8 cellular contexts compared by ENCODE assay signal in genomic region chr19:47274071-47274890, GRCh38. TPM values are rescaled to one million over a fixed set of nuclear protein-coding genes. Genes with fewer than 3 reads are reported as not detected.
DNase-seq lines count a peak whose midpoint lies in the region; ATAC-seq and FAIRE-seq lines count a peak whose summit lies in the region.

INAFM1 (plus strand) TSS chr19:47274885; CDS start chr19:47274920, 35 bp downstream.

- peak within 1 kb of the TSS; percentile 95 for H3K4me2 ChIP-seq in mesendoderm (ENCODE audit: low read length)

- peak within 1 kb of the TSS; percentile 97 to 100 (median 98) for H3K4me3 Mint-ChIP-seq in CD4-positive, CD25-positive, alpha-beta regulatory T cell

- H2BK120ac ChIP-seq in mesendoderm (ENCODE audit: low read depth, low read length), result no peak within 1 kb of the TSS

- peak within 1 kb of the TSS; percentile 66 for H3K4ac ChIP-seq in mesendoderm (ENCODE audit: low read depth, low read length)

- H3K9ac ChIP-seq in mesendoderm (ENCODE audit: low read length), result peak within 1 kb of the TSS; percentile 99

- H3K36me3 ChIP-seq in CD4-positive, CD25-positive, alpha-beta regulatory T cell (ENCODE audit: control insufficient read depth, insufficient read depth, low read length), result peaks cover 7% of the 10 kb centered on the region
- peaks cover 13% of the 10 kb centered on the region for H3K36me3 ChIP-seq in effector memory CD4-positive, alpha-beta T cell (ENCODE audit: control insufficient read depth, insufficient read depth, low read length)
- H3K36me3 ChIP-seq in mesendoderm (ENCODE audit: control insufficient read depth, insufficient read depth, low read length), result peaks cover 3% of the 10 kb centered on the region

- ATAC-seq in CD4-positive, CD25-positive, alpha-beta regulatory T cell (ENCODE audit: low read depth in 2 of 2), result peak; percentile 70 to 72
- ATAC-seq in GM19455 (IDR thresholded peaks at IDR 0.05; ENCODE audit: unreplicated experiment), result peak; percentile 58

- peaks cover 22% of the 10 kb centered on the region for H3K4me1 ChIP-seq in CD4-positive, CD25-positive, alpha-beta regulatory T cell (ENCODE audit: control insufficient read depth, insufficient read depth, low read length, poor library complexity, severe bottlenecking)
- peaks cover 3% of the 10 kb centered on the region for H3K4me1 ChIP-seq in effector memory CD4-positive, alpha-beta T cell (ENCODE audit: control insufficient read depth, insufficient read depth, low read length, poor library complexity, severe bottlenecking)
- peaks cover 5% of the 10 kb centered on the region for H3K4me1 ChIP-seq in mesendoderm (ENCODE audit: control insufficient read depth, low read depth, low read length)

- H3K27me3 ChIP-seq in CD4-positive, CD25-positive, alpha-beta regulatory T cell (ENCODE audit: control insufficient read depth, insufficient read depth, low read length), result no peaks in the 10 kb centered on the region
- no peaks in the 10 kb centered on the region for H3K27me3 ChIP-seq in effector memory CD4-positive, alpha-beta T cell (replicated peaks; ENCODE audit: control insufficient read depth, insufficient read depth, low read length, poor library complexity, severe bottlenecking)
- H3K27me3 ChIP-seq in mesendoderm (ENCODE audit: insufficient read depth, low read length, poor library complexity), result no peaks in the 10 kb centered on the region

- H3K36me3 Mint-ChIP-seq in CD4-positive, CD25-positive, alpha-beta regulatory T cell, result peaks cover 9% of the 10 kb centered on the region

- no CpG with 5 or more reads among the region's 72 CpGs for WGBS in mesendoderm (ENCODE audit: extremely low coverage, insufficient coverage, low lambda C conversion rate)

- no peaks in the 10 kb centered on the region for H3K79me2 ChIP-seq in mesendoderm (ENCODE audit: control insufficient read depth, insufficient read depth, low read length)

- no peak within 1 kb of the TSS for H2BK15ac ChIP-seq in mesendoderm (replicated peaks; ENCODE audit: low read depth)

- H2BK5ac ChIP-seq in mesendoderm (ENCODE audit: low read length), result peak within 1 kb of the TSS; percentile 92

- H3K9me3 Mint-ChIP-seq in CD4-positive, CD25-positive, alpha-beta regulatory T cell, result peaks cover 0 to 1% (median 0%) of the 10 kb centered on the region in 7 donors

- peaks cover 7% of the 10 kb centered on the region for H3K27me3 Mint-ChIP-seq in CD4-positive, CD25-positive, alpha-beta regulatory T cell

- peak within 1 kb of the TSS; percentile 38 for H2AK5ac ChIP-seq in mesendoderm (ENCODE audit: low read length)

- peak; percentile 92 for FAIRE-seq in HTR-8/SVneo (lab: Jason Lieb, UNC)

- peaks cover 0 to 26% (median 7%) of the 10 kb centered on the region in 4 donors for H3K4me1 Mint-ChIP-seq in CD4-positive, CD25-positive, alpha-beta regulatory T cell

- peak within 1 kb of the TSS; percentile 32 for H3K18ac ChIP-seq in mesendoderm (ENCODE audit: low read length)

- H3K56ac ChIP-seq in mesendoderm (ENCODE audit: low read length), result peak within 1 kb of the TSS; percentile 98

- peak; percentile 94 to 99 (median 99) for DNase-seq in CD4-positive, CD25-positive, alpha-beta regulatory T cell
- DNase-seq in HTR-8/SVneo (ENCODE audit: insufficient read length, low spot score) (peak; percentile 92), NOMO-1 (lab: John Stamatoyannopoulos, UW; ENCODE audit: unreplicated experiment in 2 of 2) (peak; percentile 87 to 97), mesendoderm (peak; percentile 96)
- peak; percentile 100 for DNase-seq in activated CD8-positive, alpha-beta memory T cell treated with anti-CD3 and anti-CD28 coated beads for 24 hours
- DNase-seq in effector memory CD4-positive, alpha-beta T cell, result peak; percentile 97 to 100 (median 99)
- DNase-seq in stimulated activated CD8-positive, alpha-beta memory T cell treated with anti-CD3 and anti-CD28 coated beads, Interleukin-12 subunit alpha, Interleukin-12 subunit beta, amount 100 ng/mL, for 24 hours (ENCODE audit: extremely low read depth), result peak; percentile 99

- no peaks in the 10 kb centered on the region for H3K9me3 ChIP-seq in CD4-positive, CD25-positive, alpha-beta regulatory T cell (ENCODE audit: control insufficient read depth in 2 of 2, low read length in 2 of 2)
- H3K9me3 ChIP-seq in effector memory CD4-positive, alpha-beta T cell (ENCODE audit: control insufficient read depth, low read length), result no peaks in the 10 kb centered on the region

- peak within 1 kb of the TSS; percentile 97 to 99 (median 99) for H3K27ac Mint-ChIP-seq in CD4-positive, CD25-positive, alpha-beta regulatory T cell

- peak within 1 kb of the TSS; percentile 77 for H3K4me3 ChIP-seq in CD4-positive, CD25-positive, alpha-beta regulatory T cell (ENCODE audit: low read depth, low read length)
- H3K4me3 ChIP-seq in effector memory CD4-positive, alpha-beta T cell (ENCODE audit: insufficient read depth, low read depth, low read length, poor library complexity, severe bottlenecking), result peak within 1 kb of the TSS; percentile 81
- H3K4me3 ChIP-seq in mesendoderm (ENCODE audit: low read length), result peak within 1 kb of the TSS; percentile 77

- peak within 1 kb of the TSS; percentile 41 for H4K8ac ChIP-seq in mesendoderm (ENCODE audit: low read depth, low read length)

- H3K79me1 ChIP-seq in mesendoderm (ENCODE audit: low read length), result no peaks in the 10 kb centered on the region

- no peak within 1 kb of the TSS for H4K5ac ChIP-seq in mesendoderm (ENCODE audit: low read length)

- peak within 1 kb of the TSS; percentile 66 for H3K23ac ChIP-seq in mesendoderm (ENCODE audit: low read length)

- H3K27ac ChIP-seq in CD4-positive, CD25-positive, alpha-beta regulatory T cell (ENCODE audit: insufficient read depth, low read length, poor library complexity, severe bottlenecking), result peak within 1 kb of the TSS; percentile 97
- peak within 1 kb of the TSS; percentile 95 for H3K27ac ChIP-seq in effector memory CD4-positive, alpha-beta T cell (ENCODE audit: insufficient read depth, low read length, poor library complexity, severe bottlenecking)
- H3K27ac ChIP-seq in mesendoderm (ENCODE audit: low read depth, low read length), result peak within 1 kb of the TSS; percentile 97

RNA-seq across cellular contexts. Expression of gene INAFM1, which starts in this region (rescaled TPM):
- 11.0 TPM for total RNA-seq in CD4-positive, CD25-positive, alpha-beta regulatory T cell
- 1 to 10 TPM; 1.5 to 3.6 (median 2.1) TPM for polyA plus RNA-seq in CD4-positive, CD25-positive, alpha-beta regulatory T cell
- polyA plus RNA-seq in mesendoderm (2013, experiment 1 of 2), result 2.9 TPM
- 2.8 TPM for polyA plus RNA-seq in mesendoderm (2013, experiment 2 of 2)

Comparison
In these comparisons a context has a peak if more than half of its experiments do, and no peak if none do; other contexts are left out.
1. Peak in every context shown above with its lines: DNase-seq, ATAC-seq, H3K4me3 ChIP-seq and H3K27ac ChIP-seq.